Comparison of ENCODE assay signal across 8 cellular contexts in genomic region chr2:168920504-168921157, GRCh38. TPM values are rescaled to one million over a fixed set of nuclear protein-coding genes. Genes with fewer than 3 reads are reported as not detected.
DNase-seq lines count a peak whose midpoint lies in the region; ATAC-seq, FAIRE-seq and TF ChIP-seq lines count a peak whose summit lies in the region.

No MANE protein-coding gene starts in this region.

- H3K27ac ChIP-seq in heart right ventricle: no peak overlapping the region
- no peak overlapping the region for H3K27ac ChIP-seq in right cardiac atrium (ENCODE audit: low read length)
- no peak overlapping the region for H3K27ac ChIP-seq in keratinocyte (ENCODE audit: control insufficient read depth, insufficient read depth, low read length)

- ATAC-seq in heart right ventricle (no peak), right cardiac atrium (no peak), HG02610 (IDR thresholded peaks at IDR 0.05; ENCODE audit: unreplicated experiment) (no peak), GM21529 (IDR thresholded peaks at IDR 0.05; ENCODE audit: unreplicated experiment) (no peak), GM18907 (IDR thresholded peaks at IDR 0.05; ENCODE audit: unreplicated experiment) (no peak)

- DNase-seq in heart right ventricle: no peak
- DNase-seq in right cardiac atrium: no peak
- DNase-seq in NCI-H1436 (lab: John Stamatoyannopoulos, UW): peak; percentile 40
- no peak for DNase-seq in keratinocyte (ENCODE audit: low read depth, low spot score)

- H3K36me3 ChIP-seq in heart right ventricle (no peaks in the 10 kb centered on the region), keratinocyte (ENCODE audit: control insufficient read depth in 2 of 2, extremely low read depth in 1 of 2, insufficient read depth in 2 of 2, low read length in 2 of 2) (no peaks in the 10 kb centered on the region)

- peaks cover 0 to 5% (median 0%) of the 10 kb centered on the region in 11 donors for H3K9me3 ChIP-seq in heart right ventricle
- H3K9me3 ChIP-seq in right cardiac atrium (ENCODE audit: control insufficient read depth, low read length): peaks cover under 1% of the 10 kb centered on the region
- no peaks in the 10 kb centered on the region for H3K9me3 ChIP-seq in keratinocyte (ENCODE audit: control insufficient read depth, low read depth, low read length)

- 24 to 25% methylated on average over 4 of the region's 4 CpGs for WGBS in heart right ventricle, 2 donors
- WGBS in right cardiac atrium: 22% methylated on average over 4 of the region's 4 CpGs

- no peak overlapping the region for H3K4me3 ChIP-seq in heart right ventricle
- no peak overlapping the region for H3K4me3 ChIP-seq in right cardiac atrium (ENCODE audit: low read length)
- H3K4me3 ChIP-seq in WI38 (ENCODE audit: low read depth, low read length): no peak overlapping the region
- H3K4me3 ChIP-seq in keratinocyte (ENCODE audit: control insufficient read depth in 2 of 3, extremely low read depth in 1 of 3, insufficient read depth in 2 of 3, low read depth in 1 of 3, low read length in 3 of 3): no peak overlapping the region

- FAIRE-seq in keratinocyte (lab: Jason Lieb, UNC): peak; percentile 55

- no peak overlapping the region for H2AFZ ChIP-seq in keratinocyte (ENCODE audit: control insufficient read depth, low read length)

- intact Hi-C loops in heart right ventricle (cut with DNase I): loop anchor here in 7 of 10 donors (1.0 to 10.0 kb wide), 7 partner anchors 146 to 796 kb away; no protein-coding TSS in a partner anchor
- intact Hi-C loops in right cardiac atrium (cut with DNase I): loop anchor here in 3 of 4 donors (5.0 kb wide), 3 partner anchors 148 to 573 kb away; no protein-coding TSS in a partner anchor

- dilution Hi-C loops in keratinocyte (cut with MboI; ENCODE audit: extremely low pct_ligation_motif_present, low sequenced_read_pairs): no loop called here

- H3K9ac ChIP-seq in keratinocyte (ENCODE audit: control insufficient read depth, extremely low read depth, insufficient read depth, low read length): no peak overlapping the region

- TF ChIP-seq CTCF in heart right ventricle (IDR thresholded peaks at IDR 0.05) (peak; percentile 49 to 79 (median 70)), WI38 (IDR thresholded peaks at IDR 0.05; ENCODE audit: low read depth, low read length) (peak; percentile 20; the same call in 1 of the 2 replicates), keratinocyte (optimal IDR thresholded peaks at IDR 0.05 in 1 of 3, IDR thresholded peaks at IDR 0.05 in 1 of 3, conservative IDR thresholded peaks at IDR 0.05 in 1 of 3; ENCODE audit: extremely low read depth in 1 of 3, insufficient read depth in 2 of 3, low read length in 3 of 3) (peak in 2 of 3 experiments; percentile 28 to 44)

- no peaks in the 10 kb centered on the region for H3K79me2 ChIP-seq in keratinocyte (ENCODE audit: control insufficient read depth, insufficient read depth, low read length)

- H3K27me3 ChIP-seq in heart right ventricle: peaks cover 0 to 14% (median 4%) of the 10 kb centered on the region in 7 donors
- H3K27me3 ChIP-seq in right cardiac atrium (ENCODE audit: control insufficient read depth, insufficient read depth): peaks cover 2% of the 10 kb centered on the region
- H3K27me3 ChIP-seq in keratinocyte (ENCODE audit: control insufficient read depth, extremely low read depth, insufficient read depth, low read length): no peaks in the 10 kb centered on the region

- H3K4me2 ChIP-seq in keratinocyte (ENCODE audit: control insufficient read depth, extremely low read depth, insufficient read depth, low read depth, low read length): no peak overlapping the region

- H3K9me1 ChIP-seq in keratinocyte (ENCODE audit: control insufficient read depth, extremely low read depth, insufficient read depth, low read length): no peaks in the 10 kb centered on the region

- H4K20me1 ChIP-seq in keratinocyte (ENCODE audit: control insufficient read depth, extremely low read depth, insufficient read depth, low read length): no peaks in the 10 kb centered on the region

- no peaks in the 10 kb centered on the region for H3K4me1 ChIP-seq in heart right ventricle
- no peaks in the 10 kb centered on the region for H3K4me1 ChIP-seq in right cardiac atrium (ENCODE audit: control insufficient read depth, insufficient read depth, low read length)
- H3K4me1 ChIP-seq in keratinocyte (ENCODE audit: control insufficient read depth, extremely low read depth, insufficient read depth, low read length): no peaks in the 10 kb centered on the region

RNA-seq across cellular contexts. Expression of gene G6PC2, which starts 19.5 kb away (rescaled TPM):
- under 1 TPM in 3 of 10 donors, not detected in 7; 0.07 to 0.15 (median 0.11) TPM for total RNA-seq in heart right ventricle
- not detected for polyA plus RNA-seq in heart right ventricle
- not detected for total RNA-seq in right cardiac atrium
- polyA plus RNA-seq in right cardiac atrium: not detected
- polyA plus RNA-seq in keratinocyte: not detected in 3 replicates
- polyA plus RNA-seq in keratinocyte (2011; ENCODE audit: low read depth): not detected
- not detected in 2 replicates for polyA plus RNA-seq in keratinocyte (2011; cell fraction: cytosol; rRNA removed)
- polyA plus RNA-seq in keratinocyte (2011; cell fraction: nucleus; rRNA removed): not detected in 2 replicates
- not detected in 2 replicates for polyA plus RNA-seq in keratinocyte (2012; ENCODE audit: low replicate concordance)
- not detected in 3 replicates for polyA minus RNA-seq in keratinocyte
- not detected for polyA minus RNA-seq in keratinocyte (2011; cell fraction: cytosol; rRNA and poly(A)+ RNA removed)
- not detected in 2 replicates for polyA minus RNA-seq in keratinocyte (2011; cell fraction: nucleus; rRNA and poly(A)+ RNA removed)

RNA-seq across cellular contexts. Expression of gene SPC25, which starts 30.4 kb away (rescaled TPM):
- 1 to 10 TPM in 1 of 10 donors, under 1 TPM in 5, not detected in 4; 0.17 to 3.7 (median 0.50) TPM for total RNA-seq in heart right ventricle
- polyA plus RNA-seq in heart right ventricle: under 1 TPM in 1 of 2 donors, not detected in 1; 0.10 TPM
- total RNA-seq in right cardiac atrium: under 1 TPM in 3 of 4 donors, not detected in 1; 0.31 to 0.53 (median 0.46) TPM
- polyA plus RNA-seq in right cardiac atrium: not detected
- polyA plus RNA-seq in keratinocyte: 1.0 to 7.1 TPM (median 4.9 TPM) in 3 replicates
- polyA plus RNA-seq in keratinocyte (2011; ENCODE audit: low read depth): not detected
- 0.87 and 1.5 TPM in 2 replicates for polyA plus RNA-seq in keratinocyte (2011; cell fraction: cytosol; rRNA removed)
- 0.36 and 0.51 TPM in 2 replicates for polyA plus RNA-seq in keratinocyte (2011; cell fraction: nucleus; rRNA removed)
- 0.11 and 5.5 TPM in 2 replicates for polyA plus RNA-seq in keratinocyte (2012; ENCODE audit: low replicate concordance)
- polyA minus RNA-seq in keratinocyte: 0.13 to 2.1 TPM (median 1.7 TPM) in 3 replicates
- 3.1 TPM for polyA minus RNA-seq in keratinocyte (2011; cell fraction: cytosol; rRNA and poly(A)+ RNA removed)
- polyA minus RNA-seq in keratinocyte (2011; cell fraction: nucleus; rRNA and poly(A)+ RNA removed): 0.42 and 0.78 TPM in 2 replicates

Comparison
In these comparisons a context has a peak if more than half of its experiments do, and no peak if none do; other contexts are left out.
1. CTCF ChIP-seq: peak in every context shown above with its lines; median percentile 70 in heart right ventricle; 36 in keratinocyte; 20 in WI38.